In the genomic region with DNA sequence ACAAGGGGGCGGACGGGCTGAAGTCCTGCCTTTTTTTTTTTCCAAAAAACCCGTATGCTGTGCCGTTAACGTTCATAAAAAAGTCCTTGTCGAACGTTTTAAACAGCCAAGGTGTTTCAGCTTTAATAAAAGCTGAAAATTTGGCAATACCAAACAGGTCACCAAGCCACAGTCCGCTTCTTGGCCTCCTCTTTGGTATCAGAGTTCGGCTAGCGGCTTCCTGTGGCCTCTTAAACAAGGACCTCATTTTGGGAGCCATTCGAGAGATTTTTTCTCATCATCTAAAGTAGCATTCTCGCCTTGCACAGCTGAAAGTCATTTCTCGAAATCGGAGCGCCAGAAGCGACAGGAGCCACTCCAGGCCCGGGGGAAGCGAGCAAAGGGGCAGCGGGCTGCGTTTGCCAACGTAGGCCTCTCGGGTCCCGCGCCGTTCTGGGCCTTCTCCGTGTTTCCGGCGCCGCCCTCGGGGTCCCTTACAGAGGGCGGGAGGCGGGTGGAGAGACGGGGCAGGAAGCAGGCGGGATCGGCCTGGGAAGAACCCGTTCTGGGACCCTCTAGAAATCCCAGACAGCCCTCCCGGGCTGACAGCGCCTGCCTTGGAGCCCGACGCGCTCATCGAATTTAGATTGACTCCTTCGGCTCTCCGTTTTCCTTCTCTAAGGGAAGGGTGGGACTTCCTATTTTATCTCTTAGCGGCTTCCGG, we compare ENCODE assay signal across 8 cellular contexts. TPM values are rescaled to one million over a fixed set of nuclear protein-coding genes. Genes with fewer than 3 reads are reported as not detected.
DNase-seq lines count a peak whose midpoint lies in the region; ATAC-seq, FAIRE-seq and TF ChIP-seq lines count a peak whose summit lies in the region.

No MANE protein-coding gene starts in this region.

- no peaks in the 10 kb centered on the region for H3K9me3 ChIP-seq in heart left ventricle

- ATAC-seq in GM21423 (IDR thresholded peaks at IDR 0.05; ENCODE audit: unreplicated experiment), result peak; percentile 33
- peak; percentile 64 to 75 (median 68) for ATAC-seq in heart left ventricle

- peak overlapping the region; percentile 93 to 99 (median 98) for H3K27ac ChIP-seq in heart left ventricle

- peaks cover 0 to 22% (median 10%) of the 10 kb centered on the region in 9 donors for H3K36me3 ChIP-seq in heart left ventricle

- H3K4me1 Mint-ChIP-seq in activated naive CD8-positive, alpha-beta T cell (ENCODE audit: low read depth), result peaks cover 57% of the 10 kb centered on the region

- peaks cover 28% of the 10 kb centered on the region for H3K36me3 Mint-ChIP-seq in activated naive CD8-positive, alpha-beta T cell

- no peak for FAIRE-seq in urothelium cell line (lab: Jason Lieb, UNC)

- H3K4me1 ChIP-seq in heart left ventricle, result peaks cover 3 to 38% (median 27%) of the 10 kb centered on the region in 12 donors

- H3K4me3 Mint-ChIP-seq in activated naive CD8-positive, alpha-beta T cell, result peak overlapping the region; percentile 95

- no peaks in the 10 kb centered on the region for H3K27me3 Mint-ChIP-seq in activated naive CD8-positive, alpha-beta T cell

- TF ChIP-seq CTCF in heart left ventricle (IDR thresholded peaks at IDR 0.05), result no peak

- intact Hi-C loops in heart left ventricle (cut with DNase I), result loop anchor here in 5 of 10 donors (1.0 to 5.0 kb wide), 4 partner anchors 45 to 610 kb away; a partner anchor contains a TSS

- H3K27me3 ChIP-seq in heart left ventricle, result no peaks in the 10 kb centered on the region

- WGBS in heart left ventricle, 4 donors, result 0 to 1% (median 1%) methylated on average over 36 to 46 of the region's 46 CpGs

- peaks cover 3% of the 10 kb centered on the region for H3K9me3 Mint-ChIP-seq in activated naive CD8-positive, alpha-beta T cell (ENCODE audit: low read depth)

- TF ChIP-seq POLR2A in heart left ventricle (IDR thresholded peaks at IDR 0.05), result no peak

- H3K4me3 ChIP-seq in heart left ventricle, result peak overlapping the region; percentile 66 to 96 (median 86)

- peak overlapping the region; percentile 98 for H3K27ac Mint-ChIP-seq in activated naive CD8-positive, alpha-beta T cell

- DNase-seq in DMS79 (lab: John Stamatoyannopoulos, UW) (peak; percentile 48), HuH-7 (ENCODE audit: low spot score) (peak; percentile 40), SKM-1 (lab: John Stamatoyannopoulos, UW; ENCODE audit: unreplicated experiment) (peak; percentile 72), heart left ventricle (peak; percentile 77 to 85 (median 78)), pulmonary artery endothelial cell (ENCODE audit: low read depth, low spot score) (peak; percentile 22), urothelium cell line (ENCODE audit: low spot score) (peak; percentile 66)

RNA-seq across cellular contexts. Expression of a gene that starts 0.6 kb away (rescaled TPM):
- total RNA-seq in heart left ventricle, result 10 to 100 TPM in 7 of 9 donors, 1 to 10 TPM in 2; 8.1 to 14.7 (median 12.3) TPM
- polyA plus RNA-seq in heart left ventricle, result 1 to 10 TPM; 3.8 to 3.9 TPM
- total RNA-seq in pulmonary artery endothelial cell, result 13.5 and 22.2 TPM in 2 replicates

Comparison
In these comparisons a context has a peak if more than half of its experiments do, and no peak if none do; other contexts are left out.
1. Peak in every context shown above with its lines: DNase-seq, ATAC-seq, H3K4me3 ChIP-seq and H3K27ac ChIP-seq.
2. DNase-seq: peak in every context shown above with its lines; median percentile 78 in heart left ventricle; 72 in SKM-1; 66 in urothelium cell line; 48 in DMS79; 40 in HuH-7; 22 in pulmonary artery endothelial cell.